Comparison of ENCODE assay signal across 10 cellular contexts in the genomic region with DNA sequence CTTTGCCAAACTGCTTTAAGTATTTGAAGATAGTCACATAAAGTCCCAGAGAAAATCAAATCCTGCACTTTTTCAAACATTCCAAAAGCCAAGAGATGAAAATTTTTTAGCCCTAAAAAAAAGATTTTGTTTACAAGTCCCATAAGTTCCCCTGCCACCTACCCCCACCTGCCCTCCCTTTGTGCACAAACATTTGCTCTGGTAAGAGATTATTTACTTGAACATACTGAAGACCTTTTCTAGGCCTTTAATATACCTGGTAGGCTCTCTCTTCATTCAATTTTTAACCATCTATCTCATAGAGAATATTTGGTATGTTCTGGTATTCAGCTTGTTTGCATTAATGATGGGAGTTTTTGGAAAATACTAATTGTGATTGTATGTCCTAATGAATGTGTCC. TPM values are rescaled to one million over a fixed set of nuclear protein-coding genes. Genes with fewer than 3 reads are reported as not detected.
DNase-seq lines count a peak whose midpoint lies in the region; ATAC-seq and TF ChIP-seq lines count a peak whose summit lies in the region.
"Had no signal": no experiment of that assay in that cellular context is flagged by ENCODE, and none has a peak within 500 bp of the region (broad histone marks: within the 10 kb centered on the region; RNA-seq: fewer than 3 reads in every experiment).

No MANE protein-coding gene starts in this region.

- peaks cover 87% of the 10 kb centered on the region for H3K4me1 Mint-ChIP-seq in CD14-positive monocyte
- H3K4me1 Mint-ChIP-seq: H9 had no signal

- no peaks in the 10 kb centered on the region for H3K27me3 Mint-ChIP-seq in CD14-positive monocyte (ENCODE audit: low read depth in 3 of 3)

- peaks cover 4 to 96% (median 40%) of the 10 kb centered on the region in 11 experiments; a peak in 15 of 22 replicates for H4K20me1 ChIP-seq in BLaER1 treated with 17β-estradiol and CSF1 and Interleukin-3, amounts not matched to agents 10 nM and 100 nM

- TF ChIP-seq CTCF in thyroid gland (IDR thresholded peaks at IDR 0.05) (no peak), psoas muscle (IDR thresholded peaks at IDR 0.05) (no peak), CD14-positive monocyte (IDR thresholded peaks at IDR 0.05) (no peak)

- no peaks in the 10 kb centered on the region for H3K27me3 ChIP-seq in BLaER1 treated with 17β-estradiol and CSF1 and Interleukin-3, amounts not matched to agents 10 nM and 100 nM
- H3K27me3 ChIP-seq in endocrine pancreas (ENCODE audit: control insufficient read depth, insufficient read depth, low read length) = no peaks in the 10 kb centered on the region
- H3K27me3 ChIP-seq in thyroid gland = no peaks in the 10 kb centered on the region
- H3K27me3 ChIP-seq in psoas muscle (ENCODE audit: insufficient read depth in 3 of 3, low read length in 2 of 3) = no peaks in the 10 kb centered on the region

- H3K9me3 Mint-ChIP-seq in CD14-positive monocyte = peaks cover 0 to 2% (median 0%) of the 10 kb centered on the region in 7 donors
- H3K9me3 Mint-ChIP-seq: CD8-positive, alpha-beta T cell had no signal

- DNase-seq in NCI-H69 (lab: John Stamatoyannopoulos, UW) (peak; percentile 24), thyroid gland (no peak), psoas muscle (no peak), COLO668 (lab: John Stamatoyannopoulos, UW; ENCODE audit: unreplicated experiment) (no peak), CD14-positive monocyte (ENCODE audit: low spot score) (no peak)
- DNase-seq: CD8-positive, alpha-beta T cell; DMS 273 treated with DMSO at 0.1 percent for 48 hours; H9 had no signal

- H3K9me3 ChIP-seq in BLaER1 treated with 17β-estradiol and CSF1 and Interleukin-3, amounts not matched to agents 10 nM and 100 nM (replicated peaks in 1 of 11) = peaks cover 8 to 20% (median 14%) of the 10 kb centered on the region in 11 experiments; a peak in 16 of 22 replicates
- H3K9me3 ChIP-seq in endocrine pancreas (ENCODE audit: control insufficient read depth, low read length) (no peaks in the 10 kb centered on the region), thyroid gland (no peaks in the 10 kb centered on the region), psoas muscle (peaks cover 8% of the 10 kb centered on the region)

- no peak overlapping the region for H3K4me3 ChIP-seq in BLaER1 treated with 17β-estradiol and CSF1 and Interleukin-3, amounts not matched to agents 10 nM and 100 nM
- H3K4me3 ChIP-seq in endocrine pancreas (ENCODE audit: control insufficient read depth, insufficient read depth, low read length) = peak overlapping the region; percentile 16
- no peak overlapping the region for H3K4me3 ChIP-seq in thyroid gland (replicated peaks in 1 of 3)
- H3K4me3 ChIP-seq in psoas muscle = no peak overlapping the region

- intact Hi-C loops in thyroid gland (cut with DNase I) (no loop called here), psoas muscle (cut with DNase I) (no loop called here), CD14-positive monocyte (cut with micrococcal nuclease) (loop anchor here in 1 of 2 donors (10.0 kb wide), 1 partner anchor 51 kb away; the partner anchor contains the start of gene MEGF9)

- ATAC-seq in psoas muscle = no peak
- ATAC-seq: CD8-positive, alpha-beta T cell had no signal

- peaks cover 0 to 36% (median 10%) of the 10 kb centered on the region in 11 experiments; a peak in 15 of 22 replicates for H3K36me3 ChIP-seq in BLaER1 treated with 17β-estradiol and CSF1 and Interleukin-3, amounts not matched to agents 10 nM and 100 nM
- H3K36me3 ChIP-seq in endocrine pancreas (ENCODE audit: control insufficient read depth, insufficient read depth, low read length) = no peaks in the 10 kb centered on the region
- no peaks in the 10 kb centered on the region for H3K36me3 ChIP-seq in thyroid gland
- no peaks in the 10 kb centered on the region for H3K36me3 ChIP-seq in psoas muscle (ENCODE audit: insufficient read depth in 1 of 2, low read depth in 1 of 2)

- peak overlapping the region in 7 of 11 experiments; percentile 3 to 50 (median 33); a peak in 7 of 22 replicates for H3K4me2 ChIP-seq in BLaER1 treated with 17β-estradiol and CSF1 and Interleukin-3, amounts not matched to agents 10 nM and 100 nM

- no peak overlapping the region for H3K27ac ChIP-seq in BLaER1 treated with 17β-estradiol and CSF1 and Interleukin-3, amounts not matched to agents 10 nM and 100 nM
- H3K27ac ChIP-seq in thyroid gland = peak overlapping the region in 2 of 3 donors; percentile 19
- no peak overlapping the region for H3K27ac ChIP-seq in psoas muscle

- H3K4me3 Mint-ChIP-seq in CD14-positive monocyte = no peak overlapping the region
- H3K4me3 Mint-ChIP-seq: CD8-positive, alpha-beta T cell; H9 had no signal

- TF ChIP-seq POLR2A in thyroid gland (IDR thresholded peaks at IDR 0.05) = no peak

- H3K4me1 ChIP-seq in BLaER1 treated with 17β-estradiol and CSF1 and Interleukin-3, amounts not matched to agents 10 nM and 100 nM = peaks cover 0 to 51% (median 15%) of the 10 kb centered on the region in 10 experiments; a peak in 14 of 20 replicates
- H3K4me1 ChIP-seq in endocrine pancreas (ENCODE audit: control insufficient read depth, insufficient read depth, low read length) (peaks cover 25% of the 10 kb centered on the region), thyroid gland (peaks cover 13 to 42% of the 10 kb centered on the region in 2 donors), psoas muscle (peaks cover 6% of the 10 kb centered on the region)

- peak overlapping the region in 2 of 7 donors; percentile 28 to 65 for H3K27ac Mint-ChIP-seq in CD14-positive monocyte
- H3K27ac Mint-ChIP-seq: CD8-positive, alpha-beta T cell; H9 had no signal

- H3K9ac ChIP-seq in BLaER1 treated with 17β-estradiol and CSF1 and Interleukin-3, amounts not matched to agents 10 nM and 100 nM = no peak overlapping the region
- no peak overlapping the region for H3K9ac ChIP-seq in endocrine pancreas (ENCODE audit: control insufficient read depth, insufficient read depth, low read length)

- H3K36me3 Mint-ChIP-seq in CD14-positive monocyte = peaks cover 18 to 31% of the 10 kb centered on the region in 2 donors

RNA-seq across cellular contexts. Expression of gene MEGF9, which starts 50.3 kb away (rescaled TPM):
- 100 to 1,000 TPM in 3 of 4 donors, 10 to 100 TPM in 1; 65.2 to 194 (median 138) TPM for total RNA-seq in thyroid gland
- 10 to 100 TPM in 1 of 4 donors, 1 to 10 TPM in 3; 6.1 to 11.4 (median 8.1) TPM for total RNA-seq in psoas muscle
- polyA plus RNA-seq in psoas muscle = 10 to 100 TPM in 1 of 3 donors, 1 to 10 TPM in 2; 2.0 to 12.7 (median 4.5) TPM
- 10 to 100 TPM; 89.7 to 92.8 TPM for polyA plus RNA-seq in CD14-positive monocyte

Comparison
In these comparisons a context has a peak if more than half of its experiments do, and no peak if none do; other contexts are left out.
1. H3K27ac ChIP-seq: peak in thyroid gland (2 of 3); none in BLaER1 treated with 17β-estradiol and CSF1 and Interleukin-3, amounts not matched to agents 10 nM and 100 nM (0 of 11) and psoas muscle (single experiment).
2. RNA of gene MEGF9, which starts 50.3 kb away (total RNA-seq): 65.2 to 194 TPM in thyroid gland; 6.1 to 11.4 TPM in psoas muscle; every median in the first group is over 4 times any median in the second.